16 cellular contexts compared by ENCODE assay signal in the genomic region with DNA sequence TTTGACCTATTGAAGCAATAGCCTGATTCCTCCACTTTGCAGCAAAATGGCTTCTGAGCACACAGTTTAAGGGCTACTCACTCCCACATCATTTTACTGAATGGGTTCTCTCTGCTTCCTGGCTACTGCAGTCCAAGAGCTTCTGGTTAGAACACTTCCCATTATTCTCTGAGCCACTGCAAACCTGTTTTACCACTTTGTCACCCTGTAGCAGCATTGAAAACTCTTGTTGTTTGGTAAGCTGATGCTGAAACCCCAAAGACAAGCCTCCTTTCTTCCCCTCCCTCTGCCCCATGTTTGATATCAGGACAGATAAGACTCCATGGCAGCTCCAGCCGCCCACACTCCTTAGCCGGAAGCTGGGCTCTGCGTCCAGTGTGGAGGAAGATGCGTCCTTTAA.
DNase-seq lines count a peak whose midpoint lies in the region; ATAC-seq and TF ChIP-seq lines count a peak whose summit lies in the region.
"Had no signal": no experiment of that assay in that cellular context is flagged by ENCODE, and none has a peak within 500 bp of the region (broad histone marks: within the 10 kb centered on the region; RNA-seq: fewer than 3 reads in every experiment).

No MANE protein-coding gene starts in this region.

- H3K4me1 ChIP-seq in hepatocyte (ENCODE audit: insufficient read depth): peaks cover 9% of the 10 kb centered on the region
- no peaks in the 10 kb centered on the region for H3K4me1 ChIP-seq in CD8-positive, alpha-beta T cell (ENCODE audit: insufficient read depth, low read length)

- H3K27me3 Mint-ChIP-seq in progenitor cell of endocrine pancreas: no peaks in the 10 kb centered on the region
- peaks cover 8% of the 10 kb centered on the region for H3K27me3 Mint-ChIP-seq in CD8-positive, alpha-beta T cell (ENCODE audit: low read depth)
- H3K27me3 Mint-ChIP-seq: stimulated activated naive B cell treated with anti-CD40 and anti-IgM and Interleukin-4, amounts not matched to agents 10 μg/mL and 1 μg/mL and 100 μg/mL, for 72 hours had no signal

- peaks cover 20% of the 10 kb centered on the region for H3K36me3 Mint-ChIP-seq in progenitor cell of endocrine pancreas (ENCODE audit: insufficient read depth)
- H3K36me3 Mint-ChIP-seq in CD8-positive, alpha-beta T cell: no peaks in the 10 kb centered on the region
- H3K36me3 Mint-ChIP-seq: stimulated activated naive B cell treated with anti-CD40 and anti-IgM and Interleukin-4, amounts not matched to agents 10 μg/mL and 1 μg/mL and 100 μg/mL, for 72 hours had no signal

- no peaks in the 10 kb centered on the region for H3K9me2 ChIP-seq in hepatocyte (replicated peaks; ENCODE audit: insufficient read depth)

- POLR2A ChIA-PET in CD8-positive, alpha-beta T cell (lab: Charles Lee): no interaction called here

- peak; percentile 39 for DNase-seq in DMS79 (lab: John Stamatoyannopoulos, UW)
- DNase-seq in NCI-H345 treated with DMSO at 0.1 percent for 48 hours (lab: John Stamatoyannopoulos, UW; ENCODE audit: unreplicated experiment): peak; percentile 4
- DNase-seq in hepatocyte (ENCODE audit: low spot score): no peak
- DNase-seq in progenitor cell of endocrine pancreas (ENCODE audit: low spot score, unreplicated experiment): no peak
- DNase-seq in activated CD8-positive, alpha-beta memory T cell treated with anti-CD3 and anti-CD28 coated beads, Interleukin-2, amount 50 U/mL, for 48 hours: no peak
- DNase-seq in putamen (ENCODE audit: low spot score): no peak
- DNase-seq in CD8-positive, alpha-beta T cell: no peak
- DNase-seq: activated CD4-positive, alpha-beta memory T cell treated with anti-CD3 and anti-CD28 coated beads, Interleukin-2, amount 10 ng/mL, durations not matched to agents 7 days and 5 days; activated T-cell treated with anti-CD3 and anti-CD28 coated beads, Interleukin-2, amount 50 U/mL, for 72 hours; NCI-H446 treated with DMSO at 0.1 percent for 48 hours; OCI-M1; stimulated activated naive B cell treated with anti-CD40 and anti-IgM and Interleukin-4, amounts not matched to agents 10 μg/mL and 1 μg/mL and 100 μg/mL, for 72 hours had no signal

- H3K9me3 Mint-ChIP-seq in progenitor cell of endocrine pancreas (ENCODE audit: low read depth): no peaks in the 10 kb centered on the region
- no peaks in the 10 kb centered on the region for H3K9me3 Mint-ChIP-seq in CD8-positive, alpha-beta T cell
- H3K9me3 Mint-ChIP-seq: activated CD4-positive, alpha-beta memory T cell treated with anti-CD3 and anti-CD28 coated beads, Interleukin-2, amount 10 ng/mL, durations not matched to agents 7 days and 5 days; activated T-cell treated with anti-CD3 and anti-CD28 coated beads, Interleukin-2, amount 50 U/mL, for 72 hours; stimulated activated naive B cell treated with anti-CD40 and anti-IgM and Interleukin-4, amounts not matched to agents 10 μg/mL and 1 μg/mL and 100 μg/mL, for 72 hours had no signal

- intact Hi-C loops in CD8-positive, alpha-beta T cell (cut with DNase I, micrococcal nuclease): no loop called here

- peaks cover 23% of the 10 kb centered on the region for H3K4me1 Mint-ChIP-seq in progenitor cell of endocrine pancreas (ENCODE audit: low read depth)
- H3K4me1 Mint-ChIP-seq in CD8-positive, alpha-beta T cell (ENCODE audit: low read depth): no peaks in the 10 kb centered on the region
- H3K4me1 Mint-ChIP-seq: activated CD4-positive, alpha-beta memory T cell treated with anti-CD3 and anti-CD28 coated beads, Interleukin-2, amount 10 ng/mL, durations not matched to agents 7 days and 5 days; stimulated activated naive B cell treated with anti-CD40 and anti-IgM and Interleukin-4, amounts not matched to agents 10 μg/mL and 1 μg/mL and 100 μg/mL, for 72 hours had no signal

- WGBS in hepatocyte (ENCODE audit: low lambda C conversion rate, missing lambda C conversion rate): 73% methylated on average over 4 of the region's 4 CpGs

- H2AFZ ChIP-seq in hepatocyte: no peak overlapping the region

- H3K27ac Mint-ChIP-seq in progenitor cell of endocrine pancreas: peak overlapping the region; percentile 93
- H3K27ac Mint-ChIP-seq in CD8-positive, alpha-beta T cell: no peak overlapping the region
- H3K27ac Mint-ChIP-seq: activated CD4-positive, alpha-beta memory T cell treated with anti-CD3 and anti-CD28 coated beads, Interleukin-2, amount 10 ng/mL, durations not matched to agents 7 days and 5 days; activated T-cell treated with anti-CD3 and anti-CD28 coated beads, Interleukin-2, amount 50 U/mL, for 72 hours; stimulated activated naive B cell treated with anti-CD40 and anti-IgM and Interleukin-4, amounts not matched to agents 10 μg/mL and 1 μg/mL and 100 μg/mL, for 72 hours had no signal

- no peak for ATAC-seq in GM19023 (IDR thresholded peaks at IDR 0.05; ENCODE audit: unreplicated experiment)
- ATAC-seq in CD8-positive, alpha-beta T cell: no peak
- ATAC-seq: activated T-cell treated with anti-CD3 and anti-CD28 coated beads, Interleukin-2, amount 50 U/mL, for 72 hours; SK-N-SH treated with all-trans-retinoic acid at 6 μM for 48 hours; stimulated activated naive B cell treated with anti-CD40 and anti-IgM and Interleukin-4, amounts not matched to agents 10 μg/mL and 1 μg/mL and 100 μg/mL, for 72 hours had no signal

- H3K27ac ChIP-seq in hepatocyte: peak overlapping the region; percentile 72
- no peak overlapping the region for H3K27ac ChIP-seq in CD8-positive, alpha-beta T cell (ENCODE audit: low read depth, low read length)
- H3K27ac ChIP-seq: HL-60, KMS-11 had no signal

- CTCF ChIA-PET in CD8-positive, alpha-beta T cell (lab: Charles Lee): interaction anchor here (1.0 kb wide), 1 partner anchor 12 kb away, joined by 3 read pairs; no protein-coding TSS in a partner anchor

- H3K9me3 ChIP-seq in hepatocyte (ENCODE audit: low read depth): no peaks in the 10 kb centered on the region
- H3K9me3 ChIP-seq in CD8-positive, alpha-beta T cell (ENCODE audit: low read length): no peaks in the 10 kb centered on the region

- H3K79me2 ChIP-seq in hepatocyte: no peaks in the 10 kb centered on the region

- no peaks in the 10 kb centered on the region for H3K36me3 ChIP-seq in hepatocyte (replicated peaks; ENCODE audit: insufficient read depth, low read depth)
- H3K36me3 ChIP-seq in CD8-positive, alpha-beta T cell (ENCODE audit: insufficient read depth, low read length): no peaks in the 10 kb centered on the region

- TF ChIP-seq CTCF in hepatocyte (IDR thresholded peaks at IDR 0.05; ENCODE audit: poor library complexity) (no peak), progenitor cell of endocrine pancreas (IDR thresholded peaks at IDR 0.05; ENCODE audit: unreplicated experiment) (no peak)
- no peak for TF ChIP-seq CTCF in CD8-positive, alpha-beta T cell (IDR thresholded peaks at IDR 0.05)

- H4K20me1 ChIP-seq in hepatocyte (ENCODE audit: insufficient read depth, poor library complexity, severe bottlenecking): no peaks in the 10 kb centered on the region

- H3K4me3 ChIP-seq in hepatocyte: no peak overlapping the region
- H3K4me3 ChIP-seq in CD8-positive, alpha-beta T cell (ENCODE audit: low read depth, low read length): no peak overlapping the region

- no peak overlapping the region for H3K4me3 Mint-ChIP-seq in progenitor cell of endocrine pancreas (ENCODE audit: low read depth)
- no peak overlapping the region for H3K4me3 Mint-ChIP-seq in CD8-positive, alpha-beta T cell
- H3K4me3 Mint-ChIP-seq: activated CD4-positive, alpha-beta memory T cell treated with anti-CD3 and anti-CD28 coated beads, Interleukin-2, amount 10 ng/mL, durations not matched to agents 7 days and 5 days; activated T-cell treated with anti-CD3 and anti-CD28 coated beads, Interleukin-2, amount 50 U/mL, for 72 hours; stimulated activated naive B cell treated with anti-CD40 and anti-IgM and Interleukin-4, amounts not matched to agents 10 μg/mL and 1 μg/mL and 100 μg/mL, for 72 hours had no signal

- H3K27me3 ChIP-seq in hepatocyte: no peaks in the 10 kb centered on the region
- peaks cover 4% of the 10 kb centered on the region for H3K27me3 ChIP-seq in CD8-positive, alpha-beta T cell (ENCODE audit: insufficient read depth, low read length)

- no peak overlapping the region for H3K4me2 ChIP-seq in hepatocyte
- H3K4me2 ChIP-seq: KMS-11 had no signal

Comparison
In these comparisons a context has a peak if more than half of its experiments do, and no peak if none do; other contexts are left out.
1. DNase-seq: peak in DMS79 (single experiment) and NCI-H345 treated with DMSO at 0.1 percent for 48 hours (single experiment); none in hepatocyte (single experiment), progenitor cell of endocrine pancreas (single experiment), activated CD8-positive, alpha-beta memory T cell treated with anti-CD3 and anti-CD28 coated beads, Interleukin-2, amount 50 U/mL, for 48 hours (single experiment), putamen (single experiment) and CD8-positive, alpha-beta T cell (0 of 7).